8 cellular contexts compared by ENCODE assay signal in genomic region chr10:62804384-62805138, GRCh38. TPM values are rescaled to one million over a fixed set of nuclear protein-coding genes. Genes with fewer than 3 reads are reported as not detected.
DNase-seq lines count a peak whose midpoint lies in the region; ATAC-seq and TF ChIP-seq lines count a peak whose summit lies in the region.

Gene ADO (plus strand): TSS chr10:62804720. CDS start chr10:62805060, 340 bp downstream.

- peak within 1 kb of the TSS; percentile 76 for H3K4me3 ChIP-seq in NB4 (ENCODE audit: low read depth, low read length)
- peak within 1 kb of the TSS; percentile 98 for H3K4me3 ChIP-seq in adipocyte (ENCODE audit: low read length)
- peak within 1 kb of the TSS; percentile 84 for H3K4me3 ChIP-seq in parathyroid adenoma (ENCODE audit: low read depth, low read length)
- peak within 1 kb of the TSS; percentile 87 for H3K4me3 ChIP-seq in upper lobe of right lung

- H2AFZ ChIP-seq in parathyroid adenoma: peak within 1 kb of the TSS; percentile 100

- no peaks in the 10 kb centered on the region for H3K27me3 ChIP-seq in adipocyte (replicated peaks; ENCODE audit: control insufficient read depth, insufficient read depth, low read length)
- H3K27me3 ChIP-seq in parathyroid adenoma (ENCODE audit: control insufficient read depth, insufficient read depth, low read length): no peaks in the 10 kb centered on the region
- no peaks in the 10 kb centered on the region for H3K27me3 ChIP-seq in upper lobe of right lung

- H3K27ac ChIP-seq in parathyroid adenoma: peak within 1 kb of the TSS; percentile 92
- peak within 1 kb of the TSS; percentile 90 for H3K27ac ChIP-seq in upper lobe of right lung

- H3K4me2 ChIP-seq in parathyroid adenoma (ENCODE audit: low read length): peak within 1 kb of the TSS; percentile 96

- DNase-seq in NB4 (ENCODE audit: low read depth) (peak; percentile 94), SW 1271 (lab: John Stamatoyannopoulos, UW) (peak; percentile 41 to 87), adipocyte (ENCODE audit: low read depth) (peak; percentile 90), Right ventricle myocardium superior (peak; percentile 92), upper lobe of right lung (peak; percentile 93)

- peak; percentile 82 for ATAC-seq in HG02571 (IDR thresholded peaks at IDR 0.05; ENCODE audit: unreplicated experiment)
- ATAC-seq in Right ventricle myocardium superior (ENCODE audit: poor library complexity): peak; percentile 95
- ATAC-seq in upper lobe of right lung: peak; percentile 95

- no peaks in the 10 kb centered on the region for H3K9me3 ChIP-seq in adipocyte (ENCODE audit: control insufficient read depth, low read length)
- no peaks in the 10 kb centered on the region for H3K9me3 ChIP-seq in parathyroid adenoma (ENCODE audit: control insufficient read depth, low read length)
- H3K9me3 ChIP-seq in upper lobe of right lung: no peaks in the 10 kb centered on the region

- no peak for TF ChIP-seq CTCF in NB4 (IDR thresholded peaks at IDR 0.05; ENCODE audit: low read depth, low read length)
- TF ChIP-seq CTCF in parathyroid adenoma (IDR thresholded peaks at IDR 0.05): no peak
- no peak for TF ChIP-seq CTCF in upper lobe of right lung (IDR thresholded peaks at IDR 0.05)

- H3K4me1 ChIP-seq in adipocyte (ENCODE audit: control insufficient read depth, insufficient read depth, low read length) (peaks cover 35% of the 10 kb centered on the region), parathyroid adenoma (no peaks in the 10 kb centered on the region), upper lobe of right lung (peaks cover 36% of the 10 kb centered on the region)

- H3K36me3 ChIP-seq in adipocyte (ENCODE audit: control insufficient read depth, insufficient read depth, low read length, severe bottlenecking) (no peaks in the 10 kb centered on the region), parathyroid adenoma (ENCODE audit: control insufficient read depth, insufficient read depth, low read length) (no peaks in the 10 kb centered on the region), upper lobe of right lung (no peaks in the 10 kb centered on the region)

- H3K9ac ChIP-seq in adipocyte (ENCODE audit: low read length) (peak within 1 kb of the TSS; percentile 93), parathyroid adenoma (peak within 1 kb of the TSS; percentile 49)

- intact Hi-C loops in Right ventricle myocardium superior (cut with DNase I) (no loop called here), upper lobe of right lung (cut with DNase I) (no loop called here)

- peaks cover 5% of the 10 kb centered on the region for H3K79me2 ChIP-seq in parathyroid adenoma

- peak; percentile 53 for TF ChIP-seq POLR2A in GM10847 (IDR thresholded peaks at IDR 0.05; ENCODE audit: extremely low read depth, insufficient read length)
- peak; percentile 94 for TF ChIP-seq POLR2A in NB4 (IDR thresholded peaks at IDR 0.05; ENCODE audit: extremely low read depth, insufficient read length)

RNA-seq across cellular contexts. Expression of gene ADO, which starts in this region (rescaled TPM):
- total RNA-seq in Right ventricle myocardium superior (16.0 TPM), upper lobe of right lung (16.5 TPM)

Comparison
In these comparisons a context has a peak if more than half of its experiments do, and no peak if none do; other contexts are left out.
1. Peak in every context shown above with its lines: DNase-seq, ATAC-seq, H3K4me3 ChIP-seq and H3K27ac ChIP-seq.